ENCODE assay signal across 8 cellular contexts in genomic region chr13:27251166-27252088, GRCh38. TPM values are rescaled to one million over a fixed set of nuclear protein-coding genes. Genes with fewer than 3 reads are reported as not detected.
DNase-seq lines count a peak whose midpoint lies in the region; ATAC-seq, FAIRE-seq and TF ChIP-seq lines count a peak whose summit lies in the region.

Gene RPL21, plus strand, starts transcription at chr13:27251558. Its CDS starts 2,219 bp downstream, at chr13:27253777.

- 0% methylated on average over 69 of the region's 69 CpGs for WGBS in pancreas, 2 donors

- no peak for TF ChIP-seq CTCF in pancreas (IDR thresholded peaks at IDR 0.05)
- no peak for TF ChIP-seq CTCF in tibial artery (IDR thresholded peaks at IDR 0.05)

- intact Hi-C loops in Right ventricle myocardium superior (cut with DNase I): no loop called here
- intact Hi-C loops in pancreas (cut with DNase I): no loop called here
- intact Hi-C loops in tibial artery (cut with DNase I; ENCODE audit: low total_unique reads): loop anchor here (1.0 to 5.0 kb wide), 2 partner anchors 20 to 79 kb away; partner anchors contain the start of gene USP12

- H3K27ac ChIP-seq in pancreas (peak within 1 kb of the TSS; percentile 92 to 99 (median 95)), tibial artery (peak within 1 kb of the TSS; percentile 94 to 95)

- H3K9me3 ChIP-seq in pancreas: no peaks in the 10 kb centered on the region
- no peaks in the 10 kb centered on the region for H3K9me3 ChIP-seq in tibial artery

- TF ChIP-seq POLR2A in GM10847 (IDR thresholded peaks at IDR 0.05; ENCODE audit: extremely low read depth, insufficient read length): peak; percentile 75

- no peaks in the 10 kb centered on the region for H3K27me3 Mint-ChIP-seq in activated naive CD8-positive, alpha-beta T cell treated with anti-CD3 and anti-CD28 coated beads, Interleukin-2, amount 50 U/mL, for 24 hours

- peaks cover 50% of the 10 kb centered on the region for H3K4me1 Mint-ChIP-seq in activated naive CD8-positive, alpha-beta T cell treated with anti-CD3 and anti-CD28 coated beads, Interleukin-2, amount 50 U/mL, for 24 hours

- H3K4me1 ChIP-seq in pancreas: peaks cover 8 to 32% (median 25%) of the 10 kb centered on the region in 3 donors
- peaks cover 0 to 40% (median 29%) of the 10 kb centered on the region in 4 donors for H3K4me1 ChIP-seq in tibial artery

- H3K36me3 Mint-ChIP-seq in activated naive CD8-positive, alpha-beta T cell treated with anti-CD3 and anti-CD28 coated beads, Interleukin-2, amount 50 U/mL, for 24 hours (ENCODE audit: low read depth): peaks cover 59% of the 10 kb centered on the region

- H3K4me3 Mint-ChIP-seq in activated naive CD8-positive, alpha-beta T cell treated with anti-CD3 and anti-CD28 coated beads, Interleukin-2, amount 50 U/mL, for 24 hours: peak within 1 kb of the TSS; percentile 92

- no peaks in the 10 kb centered on the region for H3K9me3 Mint-ChIP-seq in activated naive CD8-positive, alpha-beta T cell treated with anti-CD3 and anti-CD28 coated beads, Interleukin-2, amount 50 U/mL, for 24 hours

- H3K27me3 ChIP-seq in pancreas: no peaks in the 10 kb centered on the region
- no peaks in the 10 kb centered on the region for H3K27me3 ChIP-seq in tibial artery

- H3K27ac Mint-ChIP-seq in activated naive CD8-positive, alpha-beta T cell treated with anti-CD3 and anti-CD28 coated beads, Interleukin-2, amount 50 U/mL, for 24 hours: peak within 1 kb of the TSS; percentile 98

- ATAC-seq in HG02642 (IDR thresholded peaks at IDR 0.05; ENCODE audit: poor library complexity, unreplicated experiment): peak; percentile 95
- peak; percentile 95 for ATAC-seq in activated naive CD8-positive, alpha-beta T cell treated with anti-CD3 and anti-CD28 coated beads, Interleukin-2, amount 50 U/mL, for 24 hours
- peak; percentile 99 for ATAC-seq in Right ventricle myocardium superior (ENCODE audit: poor library complexity)
- ATAC-seq in pancreas: peak; percentile 96 to 98 (median 96)

- H3K4me3 ChIP-seq in pancreas (peak within 1 kb of the TSS; percentile 71 to 94 (median 76)), tibial artery (peak within 1 kb of the TSS; percentile 73 to 93)

- H3K36me3 ChIP-seq in pancreas (peaks cover under 1 to 17% (median 6%) of the 10 kb centered on the region in 3 donors), tibial artery (peaks cover 14 to 22% (median 18%) of the 10 kb centered on the region in 3 donors)

- peak; percentile 96 for FAIRE-seq in pancreas (lab: Jason Lieb, UNC)

- peak; percentile 74 for DNase-seq in NCI-H1105 treated with DMSO at 0.1 percent for 48 hours (lab: John Stamatoyannopoulos, UW)
- DNase-seq in SW480 (ENCODE audit: low spot score): peak; percentile 95
- DNase-seq in activated naive CD8-positive, alpha-beta T cell treated with anti-CD3 and anti-CD28 coated beads, Interleukin-2, amount 50 U/mL, for 24 hours: peak; percentile 92
- peak; percentile 98 for DNase-seq in Right ventricle myocardium superior
- peak; percentile 89 to 95 (median 94) for DNase-seq in pancreas
- DNase-seq in tibial artery: peak; percentile 95 to 98

RNA-seq across cellular contexts. Expression of gene RPL21, which starts in this region (rescaled TPM):
- 637 TPM for total RNA-seq in Right ventricle myocardium superior
- 100 to 1,000 TPM; 526 to 844 (median 686) TPM for total RNA-seq in pancreas
- polyA plus RNA-seq in pancreas: 100 to 1,000 TPM; 376 to 759 TPM

Comparison
In these comparisons a context has a peak if more than half of its experiments do, and no peak if none do; other contexts are left out.
1. Peak in every context shown above with its lines: DNase-seq, ATAC-seq, H3K4me3 ChIP-seq and H3K27ac ChIP-seq.